Comparison of ENCODE assay signal across 2 cellular contexts in the genomic region with DNA sequence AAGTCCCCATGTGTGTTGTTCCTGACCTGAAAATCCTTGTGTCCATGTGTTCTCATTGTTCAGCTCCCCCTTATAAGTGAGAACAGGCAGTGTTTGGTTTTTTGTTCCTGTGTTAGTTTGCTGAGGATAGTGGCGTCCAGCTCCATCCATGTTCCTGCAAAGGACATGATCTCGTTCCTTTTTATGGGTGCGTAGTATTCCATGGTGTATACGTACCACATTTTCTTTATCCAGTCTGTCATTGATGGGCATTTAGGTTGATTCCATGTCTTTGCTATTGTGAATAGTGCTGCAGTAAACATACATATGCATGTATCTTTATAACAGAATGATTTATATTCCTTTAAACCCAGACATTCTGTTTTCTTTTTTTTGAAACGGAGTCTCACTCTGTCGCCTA. TPM values are rescaled to one million over a fixed set of nuclear protein-coding genes. Genes with fewer than 3 reads are reported as not detected.
"Had no signal": no experiment of that assay in that cellular context is flagged by ENCODE, and none has a peak within 500 bp of the region (broad histone marks: within the 10 kb centered on the region; RNA-seq: fewer than 3 reads in every experiment).

No MANE protein-coding gene starts in this region.

RNA-seq across cellular contexts. Expression of a gene that starts 6.2 kb away (rescaled TPM):
- total RNA-seq: mononuclear cell had no signal
- polyA plus RNA-seq: immature natural killer cell had no signal
